Comparison of ENCODE assay signal across 16 cellular contexts in the genomic region with DNA sequence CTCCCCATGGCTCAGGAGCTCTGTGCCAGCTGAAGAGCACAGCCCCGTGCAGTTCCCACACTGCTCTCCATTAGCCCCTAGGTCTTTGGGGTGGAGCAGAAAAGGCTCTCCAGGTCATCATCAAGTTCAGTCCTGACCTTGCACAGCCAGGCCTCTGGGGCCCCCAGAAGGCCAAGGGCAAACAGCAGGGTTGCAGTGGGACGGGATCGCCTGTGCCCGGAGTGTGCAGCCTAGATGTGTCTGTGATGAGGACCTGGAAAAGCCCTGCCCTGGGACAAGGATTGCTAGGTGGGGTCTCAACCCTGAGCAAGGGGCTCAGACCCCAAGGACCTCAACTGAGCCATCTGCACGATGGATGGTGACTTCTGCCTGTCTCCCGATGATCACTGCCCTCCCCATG. TPM values are rescaled to one million over a fixed set of nuclear protein-coding genes. Genes with fewer than 3 reads are reported as not detected.
DNase-seq lines count a peak whose midpoint lies in the region; ATAC-seq and TF ChIP-seq lines count a peak whose summit lies in the region.
"Had no signal": no experiment of that assay in that cellular context is flagged by ENCODE, and none has a peak within 500 bp of the region (broad histone marks: within the 10 kb centered on the region; RNA-seq: fewer than 3 reads in every experiment).

No MANE protein-coding gene starts in this region.

- H3K4me3 ChIP-seq in left ventricle myocardium inferior (peak overlapping the region; percentile 67), gastroesophageal sphincter (peak overlapping the region; percentile 34 to 55), psoas muscle (peak overlapping the region; percentile 56), urinary bladder (ENCODE audit: low read depth, low read length) (no peak overlapping the region)

- ATAC-seq in gastroesophageal sphincter (no peak), psoas muscle (no peak)

- H3K27ac ChIP-seq in left ventricle myocardium inferior (replicated peaks) (peak overlapping the region; percentile 83), gastroesophageal sphincter (peak overlapping the region; percentile 66 to 92 (median 89)), psoas muscle (peak overlapping the region; percentile 78), urinary bladder (ENCODE audit: low read depth) (peak overlapping the region; percentile 4)
- H3K27ac ChIP-seq: HL-60 had no signal

- no peak for TF ChIP-seq EP300 in gastroesophageal sphincter (IDR thresholded peaks at IDR 0.05)

- TF ChIP-seq CTCF in left ventricle myocardium inferior (IDR thresholded peaks at IDR 0.05; ENCODE audit: borderline replicate concordance) (no peak), gastroesophageal sphincter (IDR thresholded peaks at IDR 0.05) (no peak), psoas muscle (IDR thresholded peaks at IDR 0.05) (no peak)

- H3K4me1 ChIP-seq in left ventricle myocardium inferior (peaks cover 71% of the 10 kb centered on the region), gastroesophageal sphincter (peaks cover 7 to 74% (median 38%) of the 10 kb centered on the region in 3 donors), psoas muscle (peaks cover 43% of the 10 kb centered on the region), urinary bladder (ENCODE audit: insufficient read depth) (peaks cover 1% of the 10 kb centered on the region)

- TF ChIP-seq POLR2A in gastroesophageal sphincter (IDR thresholded peaks at IDR 0.05): no peak

- H3K9me3 ChIP-seq in left ventricle myocardium inferior (replicated peaks): no peaks in the 10 kb centered on the region
- H3K9me3 ChIP-seq in gastroesophageal sphincter: no peaks in the 10 kb centered on the region
- H3K9me3 ChIP-seq in psoas muscle: no peaks in the 10 kb centered on the region

- no peaks in the 10 kb centered on the region for H3K36me3 ChIP-seq in left ventricle myocardium inferior
- H3K36me3 ChIP-seq in gastroesophageal sphincter: peaks cover 0 to 15% of the 10 kb centered on the region in 2 donors
- no peaks in the 10 kb centered on the region for H3K36me3 ChIP-seq in psoas muscle (ENCODE audit: insufficient read depth in 1 of 2, low read depth in 1 of 2)
- H3K36me3 ChIP-seq in urinary bladder (ENCODE audit: insufficient read depth): no peaks in the 10 kb centered on the region

- DNase-seq in left ventricle myocardium inferior (no peak), cardiac septum (ENCODE audit: low spot score) (no peak), psoas muscle (no peak), KG1 (lab: John Stamatoyannopoulos, UW) (no peak)
- no peak for DNase-seq in effector CD8-positive, alpha-beta T cell (lab: John Stamatoyannopoulos, UW)
- no peak for DNase-seq in stimulated activated CD4-positive, alpha-beta T cell treated with anti-CD3 and anti-CD28 coated beads, Interleukin-2, amount 100 ng/mL, for 48 hours
- DNase-seq: activated CD4-positive, alpha-beta T cell treated with anti-CD3 and anti-CD28 coated beads for 4 hours; activated naive CD4-positive, alpha-beta T cell treated with anti-CD3 and anti-CD28 coated beads, Interleukin-2, amount 50 U/mL, for 16 hours; CD8-positive, alpha-beta memory T cell; Karpas-422; NCI-H146; NCI-H345; stimulated activated CD4-positive, alpha-beta T cell treated with anti-CD3 and anti-CD28 coated beads, Interleukin-1b, Interleukin-23, amount 100 ng/mL, for 48 hours had no signal

- H3K27me3 ChIP-seq in left ventricle myocardium inferior (ENCODE audit: low read depth) (no peaks in the 10 kb centered on the region), gastroesophageal sphincter (no peaks in the 10 kb centered on the region), psoas muscle (ENCODE audit: insufficient read depth in 3 of 3, low read length in 2 of 3) (no peaks in the 10 kb centered on the region)

- intact Hi-C loops in left ventricle myocardium inferior (cut with micrococcal nuclease) (no loop called here), cardiac septum (cut with DNase I) (loop anchor here (5.0 kb wide), 2 partner anchors 45 to 160 kb away; a partner anchor contains a TSS), psoas muscle (cut with DNase I) (no loop called here)

- WGBS in gastroesophageal sphincter (ENCODE audit: low coverage in 1 of 2), 2 donors: no CpG with 5 or more reads among the region's 6 CpGs
- WGBS in psoas muscle, 3 donors: 40 to 51% (median 48%) methylated on average over 6 of the region's 6 CpGs
- 64% methylated on average over 6 of the region's 6 CpGs for WGBS in urinary bladder

RNA-seq across cellular contexts. Expression of a gene that starts 0.5 kb away (rescaled TPM):
- total RNA-seq in left ventricle myocardium inferior (49.5 TPM), cardiac septum (17.3 TPM), gastroesophageal sphincter (100 to 1,000 TPM; 115 to 212 (median 131) TPM), psoas muscle (10 to 100 TPM in 2 of 4 donors, 1 to 10 TPM in 2; 2.3 to 32.0 (median 9.0) TPM), urinary bladder (24.8 TPM)
- polyA plus RNA-seq in psoas muscle (1 to 10 TPM; 2.4 to 4.6 (median 2.4) TPM), urinary bladder (12.8 TPM)

RNA-seq across cellular contexts. Expression of a gene that starts 18.7 kb away (rescaled TPM):
- total RNA-seq in left ventricle myocardium inferior (3.8 TPM), cardiac septum (2.1 TPM), gastroesophageal sphincter (10 to 100 TPM in 3 of 4 donors, 1 to 10 TPM in 1; 5.6 to 31.8 (median 20.4) TPM), psoas muscle (1 to 10 TPM; 1.3 to 3.5 (median 2.0) TPM), urinary bladder (12.8 TPM)
- polyA plus RNA-seq in psoas muscle (1 to 10 TPM in 2 of 3 donors, under 1 TPM in 1; 0.86 to 3.3 (median 1.1) TPM), urinary bladder (5.6 TPM)

Comparison
In these comparisons a context has a peak if more than half of its experiments do, and no peak if none do; other contexts are left out.
1. H3K27ac ChIP-seq: peak in every context shown above with its lines; median percentile 89 in gastroesophageal sphincter; 83 in left ventricle myocardium inferior; 78 in psoas muscle; 4 in urinary bladder.